ENCODE assay signal across 26 cellular contexts in genomic region chr12:29146201-29146600, GRCh38.
"Had no signal": no experiment of that assay in that cellular context is flagged by ENCODE, and none has a peak within 500 bp of the region (broad histone marks: within the 10 kb centered on the region; RNA-seq: fewer than 3 reads in every experiment).

No MANE protein-coding gene starts in this region.

- ATAC-seq: activated T-cell treated with anti-CD3 and anti-CD28 coated beads, Interleukin-2, amount 50 U/mL, for 4 hours; PC-3; T-helper 17 cell had no signal

- H3K4me3 Mint-ChIP-seq: activated CD4-positive, alpha-beta memory T cell treated with anti-CD3 and anti-CD28 coated beads for 36 hours; activated CD4-positive, alpha-beta T cell treated with anti-CD3 and anti-CD28 coated beads, Interleukin-2, amount 10 ng/mL, durations not matched to agents 7 days and 5 days; activated naive CD4-positive, alpha-beta T cell treated with anti-CD3 and anti-CD28 coated beads for 36 hours; activated naive CD8-positive, alpha-beta T cell; activated T-cell treated with anti-CD3 and anti-CD28 coated beads, Interleukin-2, amount 50 U/mL, for 4 hours; brain; central memory CD8-positive, alpha-beta T cell; T-helper 17 cell had no signal

- H3K27me3 Mint-ChIP-seq: central memory CD8-positive, alpha-beta T cell; T-helper 17 cell had no signal

- FAIRE-seq: astrocyte, RCC 7860 had no signal

- H3K9me3 Mint-ChIP-seq: activated T-cell treated with anti-CD3 and anti-CD28 coated beads, Interleukin-2, amount 50 U/mL, for 4 hours; central memory CD8-positive, alpha-beta T cell had no signal

- H3K27ac Mint-ChIP-seq: activated CD4-positive, alpha-beta memory T cell treated with anti-CD3 and anti-CD28 coated beads for 36 hours; activated CD4-positive, alpha-beta T cell treated with anti-CD3 and anti-CD28 coated beads, Interleukin-2, amount 10 ng/mL, durations not matched to agents 7 days and 5 days; activated naive CD4-positive, alpha-beta T cell treated with anti-CD3 and anti-CD28 coated beads for 36 hours; activated naive CD8-positive, alpha-beta T cell; T-helper 17 cell had no signal

- H3K36me3 Mint-ChIP-seq: activated CD4-positive, alpha-beta memory T cell treated with anti-CD3 and anti-CD28 coated beads for 36 hours; activated naive CD8-positive, alpha-beta T cell; brain had no signal

- DNase-seq: activated CD4-positive, alpha-beta memory T cell treated with anti-CD3 and anti-CD28 coated beads for 36 hours; activated CD4-positive, alpha-beta T cell treated with anti-CD3 and anti-CD28 coated beads, Interleukin-2, amount 10 ng/mL, durations not matched to agents 7 days and 5 days; activated CD4-positive, CD25-positive, alpha-beta regulatory T cell; activated CD8-positive, alpha-beta memory T cell treated with anti-CD3 and anti-CD28 coated beads for 24 hours; activated gamma-delta T cell; activated naive CD4-positive, alpha-beta T cell treated with anti-CD3 and anti-CD28 coated beads for 36 hours; activated T-cell treated with anti-CD3 and anti-CD28 coated beads, Interleukin-2, amount 50 U/mL, for 4 hours; amygdala; KG1; MM.1S; NCI-H1092 treated with DMSO at 0.1 percent for 48 hours; NCI-H1417 treated with DMSO at 0.1 percent for 48 hours; NCI-H1694 treated with DMSO at 0.1 percent for 48 hours; NCI-H2029 treated with DMSO at 0.1 percent for 48 hours; NCI-H510A treated with DMSO at 0.1 percent for 48 hours; NCI-H69; NK-92 treated with Interleukin-12 subunit alpha and Interleukin-12 subunit beta, amount 100 ng/mL, for 24 hours; PC-3; SHP77 treated with DMSO at 0.1 percent for 48 hours; T-helper 17 cell; T1000 had no signal
